ENCODE assay signal across 31 cellular contexts in the genomic region with DNA sequence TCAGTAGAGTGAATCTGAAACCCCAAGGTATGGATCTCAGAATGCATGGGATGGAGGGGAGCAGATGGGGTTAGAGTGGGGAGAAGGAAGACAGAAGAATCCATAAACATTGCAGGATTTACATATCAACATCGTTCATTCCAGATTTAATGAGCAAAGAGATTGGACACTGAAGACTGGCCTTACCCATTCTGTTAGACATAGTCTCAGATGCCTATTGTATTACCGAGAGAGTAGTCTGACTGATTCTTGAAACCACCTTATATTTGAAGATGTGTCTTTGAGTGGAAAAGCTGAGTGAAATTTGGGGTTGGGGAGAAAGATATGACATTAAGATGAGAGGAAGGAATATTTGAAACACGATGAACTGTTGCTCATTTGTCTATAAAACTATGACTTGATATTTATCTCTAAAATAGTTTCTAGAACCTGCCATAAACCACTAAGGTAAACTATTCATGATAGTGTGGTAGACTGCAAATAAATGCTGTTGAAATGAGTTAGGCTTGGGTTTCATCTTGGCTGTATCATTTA. TPM values are rescaled to one million over a fixed set of nuclear protein-coding genes. Genes with fewer than 3 reads are reported as not detected.
"Had no signal": no experiment of that assay in that cellular context is flagged by ENCODE, and none has a peak within 500 bp of the region (broad histone marks: within the 10 kb centered on the region; RNA-seq: fewer than 3 reads in every experiment).

No MANE protein-coding gene starts in this region.

- H3K9me3 ChIP-seq: breast epithelium, left lung, sigmoid colon, tibial artery had no signal

- H3K4me2 ChIP-seq: hepatocyte, smooth muscle cell had no signal

- H3K36me3 ChIP-seq: breast epithelium, sigmoid colon, tibial artery had no signal

- H3K9me3 Mint-ChIP-seq: activated CD4-positive, alpha-beta T cell treated with anti-CD3 and anti-CD28 coated beads, Interleukin-2, amount 10 ng/mL, durations not matched to agents 7 days and 5 days; activated CD8-positive, alpha-beta T cell treated with anti-CD3 and anti-CD28 coated beads for 36 hours; activated naive CD4-positive, alpha-beta T cell treated with anti-CD3 and anti-CD28 coated beads, Interleukin-2, amount 50 U/mL, for 72 hours; central memory CD8-positive, alpha-beta T cell; effector memory CD8-positive, alpha-beta T cell; mesothelial cell of epicardium; natural killer cell; T-helper 1 cell treated with Interleukin-12 subunit alpha and Interleukin-12 subunit beta and Interleukin-4 antibody, amounts not matched to agents 30 μg/mL and 1 μg/mL, for 36 hours had no signal

- H3K4me1 ChIP-seq: breast epithelium, tibial artery had no signal

- H3K27ac Mint-ChIP-seq: activated CD4-positive, alpha-beta T cell treated with anti-CD3 and anti-CD28 coated beads, Interleukin-2, amount 10 ng/mL, durations not matched to agents 7 days and 5 days; activated CD8-positive, alpha-beta memory T cell treated with anti-CD3 and anti-CD28 coated beads, Interleukin-2, amount 10 ng/mL, durations not matched to agents 7 days and 5 days; activated CD8-positive, alpha-beta T cell treated with anti-CD3 and anti-CD28 coated beads for 36 hours; activated naive CD4-positive, alpha-beta T cell treated with anti-CD3 and anti-CD28 coated beads, Interleukin-2, amount 50 U/mL, for 72 hours; effector memory CD8-positive, alpha-beta T cell; mesothelial cell of epicardium; natural killer cell; T-helper 1 cell treated with Interleukin-12 subunit alpha and Interleukin-12 subunit beta and Interleukin-4 antibody, amounts not matched to agents 30 μg/mL and 1 μg/mL, for 36 hours; WTC11 had no signal

- H3K36me3 Mint-ChIP-seq: activated naive CD4-positive, alpha-beta T cell treated with anti-CD3 and anti-CD28 coated beads, Interleukin-2, amount 50 U/mL, for 72 hours; mesothelial cell of epicardium; natural killer cell; WTC11 had no signal

- H3K4me3 ChIP-seq: breast epithelium, dorsolateral prefrontal cortex, hepatocyte, left lung, sigmoid colon, smooth muscle cell, tibial artery had no signal

- FAIRE-seq: colon, endothelial cell of umbilical vein, frontal cortex had no signal

- H3K79me2 ChIP-seq: hepatocyte had no signal

- DNase-seq: activated CD4-positive, alpha-beta T cell treated with anti-CD3 and anti-CD28 coated beads, Interleukin-2, amount 10 ng/mL, durations not matched to agents 7 days and 5 days; activated CD8-positive, alpha-beta memory T cell treated with anti-CD3 and anti-CD28 coated beads, Interleukin-2, amount 10 ng/mL, durations not matched to agents 7 days and 5 days; activated CD8-positive, alpha-beta T cell treated with anti-CD3 and anti-CD28 coated beads for 36 hours; dorsolateral prefrontal cortex; effector memory CD8-positive, alpha-beta T cell; glutamatergic neuron; kidney glomerular epithelial cell; left lung; natural killer cell; sigmoid colon; stimulated activated CD4-positive, alpha-beta T cell treated with anti-CD3 and anti-CD28 coated beads, Interleukin-15, amount 100 ng/mL, for 24 hours; stimulated activated naive CD4-positive, alpha-beta T cell treated with Interleukin-2 at 50 U/mL for 16 hours; T1000; tibial artery had no signal

- H3K27ac ChIP-seq: breast epithelium, dorsolateral prefrontal cortex, hepatocyte, left lung, sigmoid colon, tibial artery had no signal

- H3K27me3 ChIP-seq: breast epithelium, hepatocyte, left lung, sigmoid colon had no signal

- H2AFZ ChIP-seq: hepatocyte had no signal

- H3K4me3 Mint-ChIP-seq: activated CD4-positive, alpha-beta T cell treated with anti-CD3 and anti-CD28 coated beads, Interleukin-2, amount 10 ng/mL, durations not matched to agents 7 days and 5 days; activated CD8-positive, alpha-beta memory T cell treated with anti-CD3 and anti-CD28 coated beads, Interleukin-2, amount 10 ng/mL, durations not matched to agents 7 days and 5 days; activated CD8-positive, alpha-beta T cell treated with anti-CD3 and anti-CD28 coated beads for 36 hours; central memory CD8-positive, alpha-beta T cell; effector memory CD8-positive, alpha-beta T cell; mesothelial cell of epicardium; natural killer cell; T-helper 1 cell treated with Interleukin-12 subunit alpha and Interleukin-12 subunit beta and Interleukin-4 antibody, amounts not matched to agents 30 μg/mL and 1 μg/mL, for 36 hours; WTC11 had no signal

- H3K4me1 Mint-ChIP-seq: mesothelial cell of epicardium, natural killer cell, WTC11 had no signal

- ATAC-seq: activated CD8-positive, alpha-beta memory T cell treated with anti-CD3 and anti-CD28 coated beads, Interleukin-2, amount 10 ng/mL, durations not matched to agents 7 days and 5 days; activated CD8-positive, alpha-beta T cell treated with anti-CD3 and anti-CD28 coated beads for 36 hours; effector memory CD8-positive, alpha-beta T cell; esophagus mucosa; left lung; natural killer cell; WTC11 had no signal

RNA-seq across cellular contexts. Expression of gene HLA-DRA, which starts 5.7 kb away (rescaled TPM):
- total RNA-seq: endothelial cell of umbilical vein, lung microvascular endothelial cell, mesothelial cell of epicardium, smooth muscle cell had no signal
- polyA plus RNA-seq: endothelial cell of umbilical vein, smooth muscle cell had no signal

RNA-seq across cellular contexts. Expression of gene BTNL2, which starts 38.4 kb away (rescaled TPM):
- total RNA-seq: activated CD4-positive, alpha-beta T cell treated with anti-CD3 and anti-CD28 coated beads, Interleukin-2, amount 10 ng/mL, durations not matched to agents 7 days and 5 days; activated CD8-positive, alpha-beta memory T cell treated with anti-CD3 and anti-CD28 coated beads, Interleukin-2, amount 10 ng/mL, durations not matched to agents 7 days and 5 days; activated CD8-positive, alpha-beta T cell treated with anti-CD3 and anti-CD28 coated beads for 36 hours; activated naive CD4-positive, alpha-beta T cell treated with anti-CD3 and anti-CD28 coated beads, Interleukin-2, amount 50 U/mL, for 72 hours; breast epithelium; endothelial cell of umbilical vein; esophagus mucosa; frontal cortex; hepatocyte; left lung; lung microvascular endothelial cell; mesothelial cell of epicardium; natural killer cell; osteoblast; posterior vena cava; renal cortical epithelial cell; sigmoid colon; smooth muscle cell; ureter; WTC11 had no signal
- polyA plus RNA-seq: endothelial cell of umbilical vein, sigmoid colon, smooth muscle cell had no signal
